11 cellular contexts compared by ENCODE assay signal in genomic region chr4:90318208-90318607, GRCh38.
DNase-seq lines count a peak whose midpoint lies in the region; ATAC-seq and TF ChIP-seq lines count a peak whose summit lies in the region.
"Had no signal": no experiment of that assay in that cellular context is flagged by ENCODE, and none has a peak within 500 bp of the region (broad histone marks: within the 10 kb centered on the region; RNA-seq: fewer than 3 reads in every experiment).

No MANE protein-coding gene starts in this region.

- WGBS in mammary epithelial cell (ENCODE audit: low coverage, missing lambda C conversion rate): 43% methylated on average over 2 of the region's 2 CpGs

- H3K9me3 ChIP-seq in mammary epithelial cell (replicated peaks; ENCODE audit: insufficient read depth, low read length): no peaks in the 10 kb centered on the region

- no peaks in the 10 kb centered on the region for H3K27me3 ChIP-seq in mammary epithelial cell (ENCODE audit: insufficient read depth, low read length)

- POLR2A ChIA-PET in AG04449 (lab: Yijun Ruan, JAX): no interaction called here

- in situ Hi-C loops in mammary epithelial cell (cut with MboI; ENCODE audit: low sequenced_read_pairs in 2 of 2): no loop called here

- H3K4me2 ChIP-seq in mammary epithelial cell (ENCODE audit: insufficient read depth, low read depth, low read length): peak overlapping the region; percentile 53

- ATAC-seq in GM19328 (IDR thresholded peaks at IDR 0.05; ENCODE audit: unreplicated experiment): no peak
- ATAC-seq: natural killer cell had no signal

- H3K79me2 ChIP-seq in mammary epithelial cell (ENCODE audit: insufficient read depth, low read length): no peaks in the 10 kb centered on the region

- no TSS peak for BruUV-seq in mammary epithelial cell (replicated peaks; lab: Mats Ljungman, UMichigan)

- H3K27me3 Mint-ChIP-seq in endothelial cell (ENCODE audit: unreplicated experiment): no peaks in the 10 kb centered on the region

- H4K20me1 ChIP-seq in mammary epithelial cell (ENCODE audit: insufficient read depth, low read length): no peaks in the 10 kb centered on the region

- CTCF ChIA-PET in AG04449 (lab: Yijun Ruan, JAX): no interaction called here
- CTCF ChIA-PET in mammary epithelial cell (lab: Charles Lee; ENCODE audit: low non-redundant PET): no interaction called here

- DNase-seq in AG04449 (ENCODE audit: low read depth, low spot score) (peak; percentile 70), HT1080 (ENCODE audit: low read depth) (peak; percentile 60), mammary epithelial cell (peak; percentile 70), lung microvascular endothelial cell (ENCODE audit: low read depth in 2 of 2) (peak; percentile 56 to 63), T1000 (lab: John Stamatoyannopoulos, UW) (no peak), endothelial cell (ENCODE audit: low spot score) (no peak), C1 segment of cervical spinal cord (lab: John Stamatoyannopoulos, UW) (no peak)
- DNase-seq: natural killer cell, NCI-H1092 had no signal

- H3K9ac ChIP-seq in mammary epithelial cell (ENCODE audit: insufficient read depth, low read length): peak overlapping the region; percentile 16

- TF ChIP-seq CTCF in AG04449 (IDR thresholded peaks at IDR 0.05; ENCODE audit: insufficient read depth, low read length, missing control alignments): no peak
- TF ChIP-seq CTCF in mammary epithelial cell (conservative IDR thresholded peaks at IDR 0.05 in 1 of 2, IDR thresholded peaks at IDR 0.05 in 1 of 2; ENCODE audit: extremely low read depth in 1 of 2, insufficient read depth in 1 of 2, low read depth in 1 of 2, low read length in 2 of 2): no peak
- no peak for TF ChIP-seq CTCF in endothelial cell (IDR thresholded peaks at IDR 0.05; ENCODE audit: unreplicated experiment)

- intact Hi-C loops in mammary epithelial cell (cut with micrococcal nuclease): loop anchor here (5.0 to 10.0 kb wide), 4 partner anchors 39 to 1847 kb away; no protein-coding TSS in a partner anchor

- H3K27ac Mint-ChIP-seq in endothelial cell (ENCODE audit: unreplicated experiment): no peak overlapping the region
- H3K27ac Mint-ChIP-seq: natural killer cell had no signal

- H3K4me3 ChIP-seq in AG04449 (ENCODE audit: low read depth, low read length): no peak overlapping the region
- peak overlapping the region in 1 of 3 experiments; percentile 27 for H3K4me3 ChIP-seq in mammary epithelial cell (replicated peaks in 1 of 3; ENCODE audit: insufficient read depth in 1 of 3, low read depth in 2 of 3, low read length in 3 of 3)

- H2AFZ ChIP-seq in mammary epithelial cell (ENCODE audit: low read depth, low read length): no peak overlapping the region

- H3K36me3 ChIP-seq in mammary epithelial cell (ENCODE audit: insufficient read depth, low read length): no peaks in the 10 kb centered on the region

- peak overlapping the region; percentile 81 for H3K27ac ChIP-seq in mammary epithelial cell (ENCODE audit: insufficient read depth, low read depth, low read length)
- H3K27ac ChIP-seq: C4-2B had no signal

- H3K4me3 Mint-ChIP-seq in endothelial cell (ENCODE audit: unreplicated experiment): no peak overlapping the region
- H3K4me3 Mint-ChIP-seq: natural killer cell had no signal

- peaks cover 11% of the 10 kb centered on the region for H3K4me1 ChIP-seq in mammary epithelial cell (ENCODE audit: insufficient read depth, low read length)

- no peaks in the 10 kb centered on the region for H3K4me1 Mint-ChIP-seq in endothelial cell (ENCODE audit: unreplicated experiment)
- H3K4me1 Mint-ChIP-seq: natural killer cell had no signal

- dilution Hi-C loops in mammary epithelial cell (cut with HindIII; ENCODE audit: low sequenced_read_pairs): no loop called here

- H3K36me3 Mint-ChIP-seq in endothelial cell (ENCODE audit: low read depth, unreplicated experiment): no peaks in the 10 kb centered on the region
- H3K36me3 Mint-ChIP-seq: natural killer cell had no signal

- H3K9me3 Mint-ChIP-seq in endothelial cell (ENCODE audit: unreplicated experiment): no peaks in the 10 kb centered on the region

Comparison
In these comparisons a context has a peak if more than half of its experiments do, and no peak if none do; other contexts are left out.
1. DNase-seq: peak in AG04449 (single experiment), HT1080 (single experiment), mammary epithelial cell (single experiment) and lung microvascular endothelial cell (2 of 2); none in T1000 (single experiment), endothelial cell (single experiment) and C1 segment of cervical spinal cord (0 of 14).